Comparison of ENCODE assay signal across 8 cellular contexts in the genomic region with DNA sequence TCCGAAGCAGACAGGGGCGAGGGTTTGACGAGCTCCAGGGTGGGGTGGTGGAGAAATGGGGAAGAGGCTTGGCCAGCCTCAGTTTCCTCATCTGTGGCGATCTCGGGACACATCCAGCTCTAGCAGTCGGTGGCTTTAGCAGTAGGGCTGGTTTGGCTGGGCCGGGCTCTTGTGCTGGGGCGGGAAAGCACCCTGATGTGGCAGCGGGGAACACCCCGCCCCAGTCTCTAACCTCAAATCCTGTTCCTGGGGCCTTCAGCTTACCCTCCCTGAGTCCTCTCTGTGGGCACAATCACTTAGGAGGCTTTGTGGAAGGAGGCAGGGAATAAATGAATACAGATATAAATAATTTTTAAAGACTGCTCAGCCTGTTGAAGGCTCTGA. TPM values are rescaled to one million over a fixed set of nuclear protein-coding genes. Genes with fewer than 3 reads are reported as not detected.
A peak's percentile ranks its signal among the peaks of the same experiment; 100 is the strongest.
DNase-seq lines count a peak whose midpoint lies in the region; ATAC-seq and TF ChIP-seq lines count a peak whose summit lies in the region.

No MANE protein-coding gene starts in this region.

- H3K4me3 ChIP-seq in SJCRH30 (peak overlapping the region; percentile 75), hepatocyte (peak overlapping the region; percentile 68)

- peaks cover 53% of the 10 kb centered on the region for H3K79me2 ChIP-seq in hepatocyte

- TF ChIP-seq CTCF in hepatocyte (IDR thresholded peaks at IDR 0.05; ENCODE audit: poor library complexity): no peak

- H3K27me3 ChIP-seq in SJCRH30: no peaks in the 10 kb centered on the region
- H3K27me3 ChIP-seq in hepatocyte: no peaks in the 10 kb centered on the region

- peak overlapping the region; percentile 99 for H3K27ac Mint-ChIP-seq in activated naive CD8-positive, alpha-beta T cell

- H3K9me3 ChIP-seq in SJCRH30 (replicated peaks) (no peaks in the 10 kb centered on the region), hepatocyte (ENCODE audit: low read depth) (no peaks in the 10 kb centered on the region)

- H3K27me3 Mint-ChIP-seq in activated naive CD8-positive, alpha-beta T cell: no peaks in the 10 kb centered on the region

- peaks cover 65% of the 10 kb centered on the region for H3K4me1 Mint-ChIP-seq in activated naive CD8-positive, alpha-beta T cell (ENCODE audit: low read depth)

- no peaks in the 10 kb centered on the region for H3K36me3 ChIP-seq in SJCRH30
- H3K36me3 ChIP-seq in hepatocyte (replicated peaks; ENCODE audit: insufficient read depth, low read depth): no peaks in the 10 kb centered on the region

- peak overlapping the region; percentile 87 for H2AFZ ChIP-seq in hepatocyte

- H3K36me3 Mint-ChIP-seq in activated naive CD8-positive, alpha-beta T cell: no peaks in the 10 kb centered on the region

- TF ChIP-seq POLR2A in GM18505 (IDR thresholded peaks at IDR 0.05; ENCODE audit: borderline replicate concordance, extremely low read depth, insufficient read depth, insufficient read length): peak; percentile 49

- H3K27ac ChIP-seq in SJCRH30: peak overlapping the region; percentile 61
- peak overlapping the region; percentile 78 for H3K27ac ChIP-seq in hepatocyte

- WGBS in hepatocyte (ENCODE audit: low lambda C conversion rate, missing lambda C conversion rate): 6% methylated on average over 10 of the region's 10 CpGs

- H4K20me1 ChIP-seq in hepatocyte (ENCODE audit: insufficient read depth, poor library complexity, severe bottlenecking): no peaks in the 10 kb centered on the region

- H3K4me3 Mint-ChIP-seq in activated naive CD8-positive, alpha-beta T cell: peak overlapping the region; percentile 99

- H3K9me3 Mint-ChIP-seq in activated naive CD8-positive, alpha-beta T cell (ENCODE audit: low read depth): no peaks in the 10 kb centered on the region

- no peaks in the 10 kb centered on the region for H3K9me2 ChIP-seq in hepatocyte (replicated peaks; ENCODE audit: insufficient read depth)

- peaks cover 5% of the 10 kb centered on the region; the same call in 1 of the 2 replicates for H3K4me1 ChIP-seq in SJCRH30
- peaks cover 27% of the 10 kb centered on the region for H3K4me1 ChIP-seq in hepatocyte (ENCODE audit: insufficient read depth)

- peak overlapping the region; percentile 87 for H3K4me2 ChIP-seq in hepatocyte

- ATAC-seq in GM18505 (IDR thresholded peaks at IDR 0.05; ENCODE audit: unreplicated experiment) (peak; percentile 32), HG02798 (IDR thresholded peaks at IDR 0.05; ENCODE audit: poor library complexity, unreplicated experiment) (peak; percentile 38)

- DNase-seq in SJCRH30: peak; percentile 39 to 54
- peak; percentile 43 for DNase-seq in hepatocyte (ENCODE audit: low spot score)
- peak; percentile 64 for DNase-seq in stimulated activated CD4-positive, alpha-beta T cell treated with anti-CD3 and anti-CD28 coated beads, Interleukin-12 subunit alpha, Interleukin-12 subunit beta, amount 100 ng/mL, for 4 hours
- no peak for DNase-seq in NCI-H2171 (lab: John Stamatoyannopoulos, UW)
- DNase-seq in NCI-H187 (lab: John Stamatoyannopoulos, UW): no peak

RNA-seq across cellular contexts. Expression of a gene that starts 1.1 kb away (rescaled TPM):
- 9.1 and 10.4 TPM in 2 replicates for total RNA-seq in SJCRH30 (2014; rRNA removed; shearing (Covaris generic))
- 13.7 and 14.7 TPM in 2 replicates for total RNA-seq in hepatocyte
- polyA plus RNA-seq in hepatocyte: 20.4 and 24.2 TPM in 2 replicates

RNA-seq across cellular contexts. Expression of a gene that starts 26.5 kb away (rescaled TPM):
- total RNA-seq in SJCRH30 (2014; rRNA removed; shearing (Covaris generic)): 109 and 113 TPM in 2 replicates
- 196 and 203 TPM in 2 replicates for total RNA-seq in hepatocyte
- 144 and 161 TPM in 2 replicates for polyA plus RNA-seq in hepatocyte

Comparison
In these comparisons a context has a peak if more than half of its experiments do, and no peak if none do; other contexts are left out.
1. DNase-seq: peak in SJCRH30 (2 of 2), hepatocyte (single experiment) and stimulated activated CD4-positive, alpha-beta T cell treated with anti-CD3 and anti-CD28 coated beads, Interleukin-12 subunit alpha, Interleukin-12 subunit beta, amount 100 ng/mL, for 4 hours (single experiment); none in NCI-H2171 (single experiment) and NCI-H187 (0 of 2).